ENCODE assay signal across 30 cellular contexts in the genomic region with DNA sequence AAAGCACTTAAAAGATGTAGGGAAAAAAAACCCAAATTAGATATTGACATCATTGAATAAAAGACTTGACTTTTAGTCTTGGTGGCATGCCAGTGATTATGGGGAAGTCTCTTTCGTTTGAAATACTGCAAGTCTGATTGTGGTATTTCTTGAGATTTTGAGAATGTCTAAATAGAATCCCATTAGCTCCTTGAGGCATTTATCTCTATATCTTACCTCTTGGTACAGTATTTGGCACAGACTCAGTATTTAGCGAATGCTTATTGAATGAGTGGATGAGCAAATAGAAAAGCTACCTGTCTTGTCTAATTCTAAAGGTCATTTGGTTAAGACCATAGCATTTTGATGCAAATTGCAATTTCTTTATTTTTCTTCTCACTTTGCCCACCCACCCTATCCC.
"Had no signal": no experiment of that assay in that cellular context is flagged by ENCODE, and none has a peak within 500 bp of the region (broad histone marks: within the 10 kb centered on the region; RNA-seq: fewer than 3 reads in every experiment).

No MANE protein-coding gene starts in this region.

- H3K9me3 ChIP-seq: adrenal gland, ascending aorta, body of pancreas, breast epithelium had no signal

- H3K36me3 ChIP-seq: adrenal gland, ascending aorta, brain microvascular endothelial cell, breast epithelium, cardiac muscle cell had no signal

- H3K27ac ChIP-seq: adrenal gland, ascending aorta, body of pancreas, brain microvascular endothelial cell, breast epithelium, cardiac muscle cell had no signal

- H3K27me3 ChIP-seq: adrenal gland, ascending aorta, body of pancreas, brain microvascular endothelial cell, breast epithelium had no signal

- H3K4me3 ChIP-seq: adrenal gland, ascending aorta, body of pancreas, breast epithelium, cardiac muscle cell had no signal

- ATAC-seq: activated naive CD4-positive, alpha-beta T cell treated with anti-CD3 and anti-CD28 coated beads, Interleukin-2, amount 50 U/mL, for 72 hours; activated naive CD8-positive, alpha-beta T cell treated with anti-CD3 and anti-CD28 coated beads, Interleukin-2, amount 50 U/mL, for 24 hours; activated T-cell treated with anti-CD3 and anti-CD28 coated beads, Interleukin-2, amount 50 U/mL, for 4 hours; activated T-cell treated with anti-CD3 and anti-CD28 coated beads, Interleukin-2, amount 50 U/mL, for 72 hours; activated T-helper 17 cell treated with anti-CD3 and anti-CD28 coated beads, Interleukin-2, amount 50 U/mL, for 72 hours; body of pancreas had no signal

- H3K4me1 ChIP-seq: adrenal gland, ascending aorta, body of pancreas, breast epithelium had no signal

- DNase-seq: activated effector memory CD4-positive, alpha-beta T cell treated with anti-CD3 and anti-CD28 coated beads, Interleukin-2, amount 50 U/mL, for 16 hours; activated effector memory CD4-positive, alpha-beta T cell treated with Interleukin-2 at 50 U/mL for 16 hours; activated gamma-delta T cell; activated gamma-delta T cell treated with Interleukin-2 at 50 U/mL for 16 hours; activated naive CD4-positive, alpha-beta T cell; activated naive CD4-positive, alpha-beta T cell treated with anti-CD3 and anti-CD28 coated beads for 36 hours; activated naive CD4-positive, alpha-beta T cell treated with anti-CD3 and anti-CD28 coated beads, Interleukin-2, amount 10 ng/mL, durations not matched to agents 7 days and 5 days; activated naive CD4-positive, alpha-beta T cell treated with anti-CD3 and anti-CD28 coated beads, Interleukin-2, amount 50 U/mL, for 16 hours; activated naive CD4-positive, alpha-beta T cell treated with Interleukin-2 at 50 U/mL for 16 hours; activated naive CD8-positive, alpha-beta T cell treated with anti-CD3 and anti-CD28 coated beads for 36 hours; activated naive CD8-positive, alpha-beta T cell treated with anti-CD3 and anti-CD28 coated beads, Interleukin-2, amount 10 ng/mL, durations not matched to agents 7 days and 5 days; activated naive CD8-positive, alpha-beta T cell treated with anti-CD3 and anti-CD28 coated beads, Interleukin-2, amount 50 U/mL, for 24 hours; activated T-cell treated with anti-CD3 and anti-CD28 coated beads, Interleukin-2, amount 50 U/mL, for 4 hours; activated T-cell treated with anti-CD3 and anti-CD28 coated beads, Interleukin-2, amount 50 U/mL, for 48 hours; activated T-cell treated with anti-CD3 and anti-CD28 coated beads, Interleukin-2, amount 50 U/mL, for 72 hours; adrenal gland; amniotic stem cell; amygdala; anterior cingulate cortex; aorta; body of pancreas; brain microvascular endothelial cell; caudate nucleus; central memory CD4-positive, alpha-beta T cell; cerebellar nuclear complex had no signal
